20 cellular contexts compared by ENCODE assay signal in the genomic region with DNA sequence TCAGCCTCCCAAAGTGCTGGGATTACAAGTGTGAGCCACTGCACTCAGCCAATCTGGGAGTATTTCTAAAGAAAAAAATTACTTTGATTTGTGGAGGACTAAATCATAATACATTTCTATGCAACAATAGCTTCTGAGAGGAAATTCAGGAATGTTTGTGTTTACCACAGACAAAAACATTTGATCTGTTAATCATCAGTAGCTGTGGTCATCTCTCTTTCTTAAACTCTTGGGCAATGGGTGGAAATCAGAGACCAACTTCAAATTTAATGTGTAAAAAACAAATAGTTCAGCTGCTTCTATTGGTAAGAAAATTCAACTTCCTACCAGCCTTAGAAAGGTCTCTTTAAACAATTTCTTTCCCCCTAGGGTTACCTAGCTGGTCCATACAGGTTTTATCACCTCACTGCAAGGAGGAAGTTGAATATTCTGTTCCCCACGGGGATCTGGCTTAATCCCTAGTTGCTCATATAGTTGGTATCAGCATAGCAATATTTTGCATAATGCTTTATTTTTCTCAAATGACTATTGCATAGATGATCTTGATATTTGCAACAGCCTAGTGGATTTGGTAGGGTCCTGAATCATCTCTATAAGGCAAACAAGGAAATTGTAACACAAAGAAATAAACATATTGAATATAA.
DNase-seq lines count a peak whose midpoint lies in the region; ATAC-seq and TF ChIP-seq lines count a peak whose summit lies in the region.
"Had no signal": no experiment of that assay in that cellular context is flagged by ENCODE, and none has a peak within 500 bp of the region (broad histone marks: within the 10 kb centered on the region; RNA-seq: fewer than 3 reads in every experiment).

No MANE protein-coding gene starts in this region.

- TF ChIP-seq CTCF in choroid plexus epithelial cell (conservative IDR thresholded peaks at IDR 0.05; ENCODE audit: low read depth, low read length): no peak

- peak; percentile 49 for DNase-seq in AG20443 (ENCODE audit: low spot score)
- peak; percentile 57 for DNase-seq in HS-5 (ENCODE audit: low read depth)
- DNase-seq in choroid plexus epithelial cell (ENCODE audit: low read depth): peak; percentile 76
- DNase-seq in iris pigment epithelial cell (ENCODE audit: low read depth): peak; percentile 90
- no peak for DNase-seq in DMS 273 (lab: John Stamatoyannopoulos, UW; ENCODE audit: unreplicated experiment)
- DNase-seq in NCI-H226: no peak
- DNase-seq in middle frontal gyrus (ENCODE audit: extremely low spot score, low spot score): no peak
- DNase-seq: activated CD8-positive, alpha-beta memory T cell treated with anti-CD3 and anti-CD28 coated beads, Interleukin-2, amount 50 U/mL, for 4 hours; activated gamma-delta T cell; anterior cingulate cortex; cortex of kidney; hypothalamus; NCI-H1105; NCI-H748 treated with DMSO at 0.1 percent for 48 hours; PC-3; right cardiac atrium; stimulated activated CD4-positive, alpha-beta T cell treated with anti-CD3 and anti-CD28 coated beads, Interleukin-1b, Interleukin-23, amount 100 ng/mL, for 48 hours had no signal

- ATAC-seq in HG03442 (IDR thresholded peaks at IDR 0.05; ENCODE audit: unreplicated experiment): no peak
- ATAC-seq: PC-3, right cardiac atrium had no signal

- no peak overlapping the region for H3K4me3 ChIP-seq in choroid plexus epithelial cell (ENCODE audit: low read depth, low read length)
- H3K4me3 ChIP-seq: GM12878, SK-N-MC had no signal

Comparison
In these comparisons a context has a peak if more than half of its experiments do, and no peak if none do; other contexts are left out.
1. DNase-seq: peak in AG20443 (single experiment), HS-5 (single experiment), choroid plexus epithelial cell (single experiment) and iris pigment epithelial cell (single experiment); none in DMS 273 (single experiment), NCI-H226 (single experiment) and middle frontal gyrus (single experiment).